Comparison of ENCODE assay signal across 11 cellular contexts in the genomic region with DNA sequence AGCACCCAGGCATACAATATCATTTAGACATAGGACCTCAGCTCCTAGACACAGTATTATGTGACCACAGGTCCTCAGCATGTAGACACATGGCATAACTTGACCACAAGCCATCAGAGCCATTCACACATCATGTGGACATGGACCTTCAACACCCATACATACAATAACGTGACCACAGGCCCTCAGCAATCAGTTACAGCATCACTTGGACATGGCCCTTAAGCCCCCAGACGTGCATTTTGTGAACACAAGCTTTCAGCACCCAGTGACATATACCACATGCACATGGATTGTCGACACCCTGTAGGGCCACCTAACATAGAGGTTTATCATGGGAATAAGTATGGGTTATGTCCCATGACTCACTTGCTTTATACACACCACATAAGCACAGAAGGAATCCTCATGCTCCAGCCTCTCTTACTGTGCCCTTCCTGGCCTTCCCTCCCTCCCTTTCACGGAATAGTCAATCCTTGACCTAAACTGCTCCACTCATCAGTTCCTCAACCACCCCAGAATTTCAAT. TPM values are rescaled to one million over a fixed set of nuclear protein-coding genes. Genes with fewer than 3 reads are reported as not detected.
DNase-seq lines count a peak whose midpoint lies in the region; ATAC-seq, FAIRE-seq and TF ChIP-seq lines count a peak whose summit lies in the region.
"Had no signal": no experiment of that assay in that cellular context is flagged by ENCODE, and none has a peak within 500 bp of the region (broad histone marks: within the 10 kb centered on the region; RNA-seq: fewer than 3 reads in every experiment).

No MANE protein-coding gene starts in this region.

- H3K4me2 ChIP-seq in OCI-LY7 (ENCODE audit: low read length), result no peak overlapping the region

- no peak for ATAC-seq in natural killer cell
- ATAC-seq in HG03342 (IDR thresholded peaks at IDR 0.05; ENCODE audit: unreplicated experiment), result no peak
- no peak for ATAC-seq in GM21528 (IDR thresholded peaks at IDR 0.05; ENCODE audit: low FRiP score, unreplicated experiment)

- H3K9me3 Mint-ChIP-seq in chondrocyte (ENCODE audit: low read depth), result peaks cover 7% of the 10 kb centered on the region
- no peaks in the 10 kb centered on the region for H3K9me3 Mint-ChIP-seq in natural killer cell
- H3K9me3 Mint-ChIP-seq: IgD-negative memory B cell had no signal

- H4K20me1 ChIP-seq in OCI-LY7 (ENCODE audit: insufficient read depth, low read length), result peaks cover 5% of the 10 kb centered on the region; the same call in 1 of the 2 replicates

- H3K36me3 Mint-ChIP-seq in chondrocyte (ENCODE audit: low read depth), result peaks cover 11% of the 10 kb centered on the region
- H3K36me3 Mint-ChIP-seq in natural killer cell, result no peaks in the 10 kb centered on the region
- H3K36me3 Mint-ChIP-seq: IgD-negative memory B cell had no signal

- no peaks in the 10 kb centered on the region for H3K9me3 ChIP-seq in OCI-LY7 (ENCODE audit: low read length)
- H3K9me3 ChIP-seq: SJSA1 had no signal

- peaks cover 14% of the 10 kb centered on the region for H3K4me1 ChIP-seq in OCI-LY7 (ENCODE audit: insufficient read depth, low read length, poor library complexity, severe bottlenecking)

- POLR2A ChIA-PET in OCI-LY7 (lab: Charles Lee), result no interaction called here

- no peak for TF ChIP-seq CTCF in 22Rv1 (IDR thresholded peaks at IDR 0.05)
- no peak for TF ChIP-seq CTCF in chondrocyte (IDR thresholded peaks at IDR 0.05)
- TF ChIP-seq CTCF in natural killer cell (IDR thresholded peaks at IDR 0.05), result no peak
- TF ChIP-seq CTCF in OCI-LY7 (conservative IDR thresholded peaks at IDR 0.05; ENCODE audit: low read length), result no peak

- peaks cover 11% of the 10 kb centered on the region; the same call in 1 of the 2 replicates for H3K79me2 ChIP-seq in OCI-LY7 (ENCODE audit: insufficient read depth, low read depth, low read length)

- DNase-seq in GM19239 (ENCODE audit: insufficient read length, low spot score) (no peak), chondrocyte (ENCODE audit: low spot score) (no peak), natural killer cell (no peak), GF-D8 (lab: John Stamatoyannopoulos, UW) (no peak), OCI-LY7 (ENCODE audit: low spot score) (no peak)
- DNase-seq: NCI-H2171 had no signal

- H3K4me3 ChIP-seq in OCI-LY7 (ENCODE audit: low read depth, low read length, poor library complexity, severe bottlenecking), result no peak overlapping the region
- H3K4me3 ChIP-seq: SJSA1 had no signal

- H3K4me1 Mint-ChIP-seq in chondrocyte (ENCODE audit: low read depth) (peaks cover 53% of the 10 kb centered on the region), natural killer cell (peaks cover 19 to 55% of the 10 kb centered on the region in 2 donors)

- H3K27ac ChIP-seq in 22Rv1, result 0 out of 2 replicates have a peak overlapping the region, but pooled peaks have one; percentile 7
- no peak overlapping the region for H3K27ac ChIP-seq in OCI-LY7 (ENCODE audit: low read depth, low read length, poor library complexity, severe bottlenecking)
- H3K27ac ChIP-seq: SJSA1 had no signal

- H3K4me3 Mint-ChIP-seq in chondrocyte (ENCODE audit: unreplicated experiment), result no peak overlapping the region
- H3K4me3 Mint-ChIP-seq in natural killer cell, result no peak overlapping the region

- intact Hi-C loops in natural killer cell (cut with micrococcal nuclease) (loop anchor here (10.0 kb wide), 1 partner anchor 601 kb away; a partner anchor contains a TSS), OCI-LY7 (cut with micrococcal nuclease; ENCODE audit: unreplicated experiment) (no loop called here)

- BruUV-seq in OCI-LY7 (replicated peaks; lab: Mats Ljungman, UMichigan), result no TSS peak

- H3K27ac Mint-ChIP-seq in chondrocyte (ENCODE audit: unreplicated experiment) (peak overlapping the region; percentile 73), natural killer cell (peak overlapping the region; percentile 81 to 86)

- H3K9me2 ChIP-seq in OCI-LY7 (ENCODE audit: insufficient read depth, low read length), result no peaks in the 10 kb centered on the region

- H3K27me3 Mint-ChIP-seq in chondrocyte (ENCODE audit: low read depth) (no peaks in the 10 kb centered on the region), natural killer cell (ENCODE audit: low read depth in 2 of 2) (no peaks in the 10 kb centered on the region)

- no peak overlapping the region for H2AFZ ChIP-seq in OCI-LY7 (ENCODE audit: low read length)

- peak; percentile 73 for FAIRE-seq in GM19239 (lab: Jason Lieb, UNC)

- H3K36me3 ChIP-seq in OCI-LY7 (ENCODE audit: insufficient read depth, low read length), result peaks cover 28% of the 10 kb centered on the region

- CTCF ChIA-PET in OCI-LY7 (lab: Charles Lee; ENCODE audit: unreplicated experiment), result no interaction called here

RNA-seq across cellular contexts. Expression of a gene that starts 1.9 kb away (rescaled TPM):
- total RNA-seq in chondrocyte (25.9 to 42.5 TPM (median 29.8 TPM) in 3 replicates), natural killer cell (100 to 1,000 TPM; 103 to 318 (median 139) TPM), OCI-LY7 (2022) (21.7 and 24.6 TPM in 2 replicates)
- 22.0 and 23.5 TPM in 2 replicates for total RNA-seq in OCI-LY7 (2014; rRNA removed; shearing (Covaris generic))

RNA-seq across cellular contexts. Expression of a gene that starts 9.8 kb away (rescaled TPM):
- total RNA-seq in chondrocyte (5.8 to 12.7 TPM (median 6.6 TPM) in 3 replicates), natural killer cell (10 to 100 TPM; 15.1 to 18.1 (median 17.1) TPM), OCI-LY7 (2022) (26.2 and 32.9 TPM in 2 replicates)
- total RNA-seq in OCI-LY7 (2014; rRNA removed; shearing (Covaris generic)), result 23.2 and 28.3 TPM in 2 replicates

RNA-seq across cellular contexts. Expression of a gene that starts 35.5 kb away (rescaled TPM):
- total RNA-seq in chondrocyte, result 7.9 to 18.2 TPM (median 8.5 TPM) in 3 replicates
- total RNA-seq in natural killer cell, result under 1 TPM in 1 of 3 donors, not detected in 2; 0.48 TPM
- 5.4 and 6.2 TPM in 2 replicates for total RNA-seq in OCI-LY7 (2014; rRNA removed; shearing (Covaris generic))
- total RNA-seq in OCI-LY7 (2022), result 8.7 and 10.1 TPM in 2 replicates
